17 cellular contexts compared by ENCODE assay signal in genomic region chr6:90249044-90249443, GRCh38. TPM values are rescaled to one million over a fixed set of nuclear protein-coding genes. Genes with fewer than 3 reads are reported as not detected.
A peak's percentile ranks its signal among the peaks of the same experiment; 100 is the strongest.
DNase-seq lines count a peak whose midpoint lies in the region; ATAC-seq and TF ChIP-seq lines count a peak whose summit lies in the region.
"Had no signal": no experiment of that assay in that cellular context is flagged by ENCODE, and none has a peak within 500 bp of the region (broad histone marks: within the 10 kb centered on the region; RNA-seq: fewer than 3 reads in every experiment).

No MANE protein-coding gene starts in this region.

- no peaks in the 10 kb centered on the region for H3K27me3 Mint-ChIP-seq in activated CD8-positive, alpha-beta T cell treated with anti-CD3 and anti-CD28 coated beads for 36 hours
- no peaks in the 10 kb centered on the region for H3K27me3 Mint-ChIP-seq in naive B cell
- H3K27me3 Mint-ChIP-seq: dendritic cell treated with granulocyte-macrophage colony-stimulating factor and Interleukin-4, amounts not matched to agents 40 ng/mL and 50 ng/mL, for 4 days had no signal

- H3K36me3 ChIP-seq in spleen (peaks cover 0 to 13% (median 2%) of the 10 kb centered on the region in 6 donors), esophagus squamous epithelium (no peaks in the 10 kb centered on the region)

- intact Hi-C loops in activated CD8-positive, alpha-beta T cell treated with anti-CD3 and anti-CD28 coated beads for 36 hours (cut with micrococcal nuclease) = loop anchor here (2.0 to 5.0 kb wide), 2 partner anchors 14 to 297 kb away; no protein-coding TSS in a partner anchor
- intact Hi-C loops in spleen (cut with DNase I; ENCODE audit: low total_unique reads) (no loop called here), esophagus squamous epithelium (cut with DNase I) (no loop called here)

- H3K9me3 Mint-ChIP-seq in activated CD8-positive, alpha-beta T cell treated with anti-CD3 and anti-CD28 coated beads for 36 hours = peaks cover 4% of the 10 kb centered on the region
- H3K9me3 Mint-ChIP-seq in naive B cell = no peaks in the 10 kb centered on the region
- H3K9me3 Mint-ChIP-seq: dendritic cell treated with granulocyte-macrophage colony-stimulating factor and Interleukin-4, amounts not matched to agents 40 ng/mL and 50 ng/mL, for 4 days had no signal

- DNase-seq in Daoy (ENCODE audit: low read depth) (peak; percentile 10), HT1080 (ENCODE audit: low read depth) (peak; percentile 71), naive B cell (no peak), spleen (no peak), esophagus squamous epithelium (lab: John Stamatoyannopoulos, UW) (no peak)
- DNase-seq in activated CD8-positive, alpha-beta T cell treated with anti-CD3 and anti-CD28 coated beads for 36 hours = peak; percentile 66
- DNase-seq: DND-41, heart right ventricle, kidney glomerular epithelial cell, NCI-H187, NCI-H524 treated with DMSO at 0.1 percent for 48 hours, trophoblast cell had no signal

- peaks cover 82% of the 10 kb centered on the region for H3K4me1 Mint-ChIP-seq in activated CD8-positive, alpha-beta T cell treated with anti-CD3 and anti-CD28 coated beads for 36 hours (ENCODE audit: low read depth)
- H3K4me1 Mint-ChIP-seq in naive B cell = peaks cover 40 to 63% (median 58%) of the 10 kb centered on the region in 3 donors

- peak; percentile 78 for ATAC-seq in activated CD8-positive, alpha-beta T cell treated with anti-CD3 and anti-CD28 coated beads for 36 hours
- ATAC-seq in naive B cell (ENCODE audit: low read depth in 2 of 2) (no peak), GM19328 (IDR thresholded peaks at IDR 0.05; ENCODE audit: unreplicated experiment) (no peak)
- ATAC-seq: esophagus mucosa, heart right ventricle, Panc1 had no signal

- CTCF ChIA-PET in activated CD8-positive, alpha-beta T cell treated with anti-CD3 and anti-CD28 coated beads for 36 hours (lab: Charles Lee) = interaction anchor here (1.1 to 1.2 kb wide), 2 partner anchors 15 to 308 kb away, joined by 3 read pairs; no protein-coding TSS in a partner anchor

- H3K27ac Mint-ChIP-seq in activated CD8-positive, alpha-beta T cell treated with anti-CD3 and anti-CD28 coated beads for 36 hours = peak overlapping the region; percentile 94
- H3K27ac Mint-ChIP-seq in naive B cell = peak overlapping the region; percentile 88 to 97 (median 93)
- H3K27ac Mint-ChIP-seq: dendritic cell treated with granulocyte-macrophage colony-stimulating factor and Interleukin-4, amounts not matched to agents 40 ng/mL and 50 ng/mL, for 4 days had no signal

- POLR2A ChIA-PET in activated CD8-positive, alpha-beta T cell treated with anti-CD3 and anti-CD28 coated beads for 36 hours (lab: Charles Lee) = interaction anchor here (0.9 to 4.8 kb wide), 17 partner anchors 8 to 169 kb away, joined by 3 to 29 read pairs (median 4); no protein-coding TSS in a partner anchor

- H3K9me3 ChIP-seq in spleen (no peaks in the 10 kb centered on the region), esophagus squamous epithelium (no peaks in the 10 kb centered on the region)
- H3K9me3 ChIP-seq: BLaER1 treated with 17β-estradiol and CSF1 and Interleukin-3, amounts not matched to agents 10 nM and 100 nM; heart right ventricle had no signal

- TF ChIP-seq CTCF in activated CD8-positive, alpha-beta T cell treated with anti-CD3 and anti-CD28 coated beads for 36 hours (IDR thresholded peaks at IDR 0.05) = no peak
- TF ChIP-seq CTCF in spleen (IDR thresholded peaks at IDR 0.05 in 8 of 11, conservative IDR thresholded peaks at IDR 0.05 in 3 of 11) (no peak), esophagus squamous epithelium (IDR thresholded peaks at IDR 0.05) (no peak)

- no peak for TF ChIP-seq POLR2A in spleen (IDR thresholded peaks at IDR 0.05)
- no peak for TF ChIP-seq POLR2A in esophagus squamous epithelium (IDR thresholded peaks at IDR 0.05)

- H3K27me3 ChIP-seq in spleen (replicated peaks in 1 of 7) (no peaks in the 10 kb centered on the region), esophagus squamous epithelium (no peaks in the 10 kb centered on the region)
- H3K27me3 ChIP-seq: BLaER1 treated with 17β-estradiol and CSF1 and Interleukin-3, amounts not matched to agents 10 nM and 100 nM; heart right ventricle had no signal

- peak overlapping the region; percentile 51 for H3K4me3 Mint-ChIP-seq in activated CD8-positive, alpha-beta T cell treated with anti-CD3 and anti-CD28 coated beads for 36 hours
- peak overlapping the region in 1 of 8 donors; percentile 9 for H3K4me3 Mint-ChIP-seq in naive B cell
- H3K4me3 Mint-ChIP-seq: dendritic cell treated with granulocyte-macrophage colony-stimulating factor and Interleukin-4, amounts not matched to agents 40 ng/mL and 50 ng/mL, for 4 days had no signal

- H3K27ac ChIP-seq in spleen (no peak overlapping the region), esophagus squamous epithelium (no peak overlapping the region)
- H3K27ac ChIP-seq: BLaER1 treated with 17β-estradiol and CSF1 and Interleukin-3, amounts not matched to agents 10 nM and 100 nM; heart right ventricle had no signal

- H3K4me1 ChIP-seq in spleen (peaks cover 0 to 34% (median 0%) of the 10 kb centered on the region in 6 donors), esophagus squamous epithelium (peaks cover 0 to 19% (median 0%) of the 10 kb centered on the region in 3 donors)

- H3K36me3 Mint-ChIP-seq in activated CD8-positive, alpha-beta T cell treated with anti-CD3 and anti-CD28 coated beads for 36 hours (ENCODE audit: low read depth) = peaks cover 73% of the 10 kb centered on the region
- H3K36me3 Mint-ChIP-seq in naive B cell = peaks cover 16 to 30% of the 10 kb centered on the region in 2 donors

- H3K4me3 ChIP-seq in spleen (no peak overlapping the region), esophagus squamous epithelium (no peak overlapping the region)
- H3K4me3 ChIP-seq: BLaER1 treated with 17β-estradiol and CSF1 and Interleukin-3, amounts not matched to agents 10 nM and 100 nM; heart right ventricle had no signal

RNA-seq across cellular contexts. Expression of gene BACH2, which starts 47.6 kb away (rescaled TPM):
- total RNA-seq in Daoy (2014; rRNA removed; shearing (Covaris generic)) = 0.46 and 0.60 TPM in 2 replicates
- 0.30 and 0.87 TPM in 2 replicates for total RNA-seq in HT1080 (2014; rRNA removed; shearing (Covaris generic))
- 0.14 and 0.17 TPM in 2 replicates for polyA plus RNA-seq in HT1080 (2015; cell fraction: cytosol; rRNA removed)
- polyA plus RNA-seq in HT1080 (2015; cell fraction: nucleus; rRNA removed) = 0.15 and 0.59 TPM in 2 replicates
- 10 to 100 TPM; 60.7 to 66.9 TPM for total RNA-seq in activated CD8-positive, alpha-beta T cell treated with anti-CD3 and anti-CD28 coated beads for 36 hours
- polyA plus RNA-seq in naive B cell (ENCODE audit: low read depth in 6 of 6) (100 to 1,000 TPM in 1 of 6 donors, 10 to 100 TPM in 5; 31.0 to 130 (median 78.4) TPM), spleen (1 to 10 TPM; 3.0 to 4.9 (median 3.4) TPM)
- total RNA-seq in spleen (10 to 100 TPM; 18.1 to 53.8 (median 44.1) TPM), esophagus squamous epithelium (1 to 10 TPM in 1 of 4 donors, under 1 TPM in 3; 0.22 to 6.1 (median 0.66) TPM)

Comparison
In these comparisons a context has a peak if more than half of its experiments do, and no peak if none do; other contexts are left out.
1. DNase-seq: peak in Daoy (single experiment), HT1080 (single experiment) and activated CD8-positive, alpha-beta T cell treated with anti-CD3 and anti-CD28 coated beads for 36 hours (single experiment); none in naive B cell (single experiment), spleen (single experiment) and esophagus squamous epithelium (single experiment).